In genomic region chr2:219443016-219443696, GRCh38 we compare ENCODE assay signal across 12 cellular contexts. TPM values are rescaled to one million over a fixed set of nuclear protein-coding genes. Genes with fewer than 3 reads are reported as not detected.
DNase-seq lines count a peak whose midpoint lies in the region; ATAC-seq and TF ChIP-seq lines count a peak whose summit lies in the region.
"Had no signal": no experiment of that assay in that cellular context is flagged by ENCODE, and none has a peak within 500 bp of the region (broad histone marks: within the 10 kb centered on the region; RNA-seq: fewer than 3 reads in every experiment).

No MANE protein-coding gene starts in this region.

- H3K27me3 Mint-ChIP-seq in central memory CD8-positive, alpha-beta T cell, result peaks cover 53% of the 10 kb centered on the region

- no peaks in the 10 kb centered on the region for H4K20me1 ChIP-seq in osteoblast (ENCODE audit: insufficient read depth, low read length)

- TF ChIP-seq CTCF in AG04450 (IDR thresholded peaks at IDR 0.05; ENCODE audit: low read depth, low read length), result no peak
- no peak for TF ChIP-seq CTCF in HFF-Myc (IDR thresholded peaks at IDR 0.05; ENCODE audit: low read depth, low read length, missing control alignments)
- TF ChIP-seq CTCF in osteoblast (IDR thresholded peaks at IDR 0.05; ENCODE audit: extremely low read depth, low read depth, low read length), result no peak
- TF ChIP-seq CTCF in thyroid gland (IDR thresholded peaks at IDR 0.05), result no peak

- H3K9me3 ChIP-seq in AG04450 (ENCODE audit: control insufficient read depth, insufficient read depth, low read length) (no peaks in the 10 kb centered on the region), osteoblast (ENCODE audit: low read depth, low read length) (no peaks in the 10 kb centered on the region), thyroid gland (no peaks in the 10 kb centered on the region)
- H3K9me3 ChIP-seq: Peyer's patch had no signal

- no peak for ATAC-seq in central memory CD8-positive, alpha-beta T cell (replicated peaks; ENCODE audit: extremely low read depth, poor library complexity, severe bottlenecking)
- ATAC-seq: left lobe of liver had no signal

- H3K4me3 ChIP-seq in AG04450 (ENCODE audit: low read depth, low read length) (peak overlapping the region; percentile 65), HFF-Myc (replicated peaks; ENCODE audit: low read depth, low read length) (peak overlapping the region; percentile 38; the same call in 1 of the 2 replicates), osteoblast (ENCODE audit: insufficient read depth, low read length) (peak overlapping the region; percentile 71), thyroid gland (replicated peaks in 1 of 3) (no peak overlapping the region)

- H3K27me3 ChIP-seq in AG04450 (ENCODE audit: control insufficient read depth, insufficient read depth, low read length), result no peaks in the 10 kb centered on the region
- H3K27me3 ChIP-seq in osteoblast (ENCODE audit: insufficient read depth, low read length), result no peaks in the 10 kb centered on the region
- peaks cover 6% of the 10 kb centered on the region for H3K27me3 ChIP-seq in thyroid gland

- H3K4me1 ChIP-seq in osteoblast (ENCODE audit: insufficient read depth, low read length), result peaks cover 26% of the 10 kb centered on the region
- H3K4me1 ChIP-seq in thyroid gland, result peaks cover 10 to 14% of the 10 kb centered on the region in 2 donors

- DNase-seq in AG04450 (ENCODE audit: low read depth, low spot score) (no peak), HFF-Myc (ENCODE audit: extremely low read depth, low read depth) (no peak), osteoblast (ENCODE audit: insufficient read length, low spot score, missing footprints) (peak; percentile 97), thyroid gland (no peak), middle frontal gyrus (ENCODE audit: extremely low spot score, low spot score) (no peak), KG1 (lab: John Stamatoyannopoulos, UW) (no peak)
- DNase-seq in central memory CD8-positive, alpha-beta T cell (ENCODE audit: low spot score in 2 of 2), result no peak
- no peak for DNase-seq in effector CD4-positive, alpha-beta T cell
- DNase-seq: Peyer's patch; stimulated activated CD4-positive, alpha-beta T cell treated with anti-CD3 and anti-CD28 coated beads, Interleukin-2, amount 100 ng/mL, for 24 hours had no signal

- peaks cover 22% of the 10 kb centered on the region for H3K79me2 ChIP-seq in osteoblast (ENCODE audit: insufficient read depth, low read length)

- intact Hi-C loops in thyroid gland (cut with DNase I), result no loop called here

- no peak overlapping the region for H2AFZ ChIP-seq in osteoblast (ENCODE audit: low read length)

- 86 to 90% methylated on average over 11 to 12 of the region's 12 CpGs for WGBS in thyroid gland, 2 donors

- H3K4me1 Mint-ChIP-seq in central memory CD8-positive, alpha-beta T cell, result peaks cover 19% of the 10 kb centered on the region

- H3K27ac Mint-ChIP-seq in central memory CD8-positive, alpha-beta T cell (ENCODE audit: low read depth), result no peak overlapping the region

- H3K36me3 ChIP-seq in osteoblast (ENCODE audit: insufficient read depth, low read length) (peaks cover 12% of the 10 kb centered on the region), thyroid gland (no peaks in the 10 kb centered on the region)
- H3K36me3 ChIP-seq: Peyer's patch had no signal

- H3K4me3 Mint-ChIP-seq in central memory CD8-positive, alpha-beta T cell, result peak overlapping the region; percentile 82

- CTCF ChIA-PET in AG04450 (lab: Charles Lee), result no interaction called here

- H3K36me3 Mint-ChIP-seq in central memory CD8-positive, alpha-beta T cell (ENCODE audit: insufficient read depth), result peaks cover 2% of the 10 kb centered on the region

- H3K27ac ChIP-seq in AG04450 (ENCODE audit: low read depth, low read length) (no peak overlapping the region), osteoblast (ENCODE audit: low read depth, low read length) (no peak overlapping the region), thyroid gland (no peak overlapping the region)

- no peak for TF ChIP-seq POLR2A in thyroid gland (IDR thresholded peaks at IDR 0.05)

- peak overlapping the region; percentile 79 for H3K4me2 ChIP-seq in osteoblast (ENCODE audit: insufficient read depth, low read length)

- no peaks in the 10 kb centered on the region for H3K9me3 Mint-ChIP-seq in central memory CD8-positive, alpha-beta T cell

- POLR2A ChIA-PET in AG04450 (lab: Yijun Ruan, JAX), result interaction anchor here (1.0 to 1.9 kb wide), 2 partner anchors 10 to 55 kb away, joined by 3 to 8 read pairs; partner anchors contain the start of gene GMPPA

RNA-seq across cellular contexts. Expression of gene SPEG, which starts 8.5 kb away (rescaled TPM):
- 28.0 and 32.8 TPM in 2 replicates for polyA plus RNA-seq in AG04450 (2011; rRNA removed)
- polyA minus RNA-seq in AG04450 (2011; rRNA and poly(A)+ RNA removed), result 24.5 and 38.3 TPM in 2 replicates
- total RNA-seq in osteoblast (24.2 and 26.4 TPM in 2 replicates), thyroid gland (1 to 10 TPM; 1.9 to 3.5 (median 3.3) TPM)

RNA-seq across cellular contexts. Expression of gene DES, which starts 25.0 kb away (rescaled TPM):
- polyA plus RNA-seq in AG04450 (2011; rRNA removed), result 19.8 and 24.9 TPM in 2 replicates
- polyA minus RNA-seq in AG04450 (2011; rRNA and poly(A)+ RNA removed), result 40.7 and 49.5 TPM in 2 replicates
- total RNA-seq in osteoblast (0.72 and 1.2 TPM in 2 replicates), thyroid gland (10 to 100 TPM; 26.7 to 54.4 (median 28.7) TPM)
- total RNA-seq: endothelial cell of umbilical vein had no signal
- polyA plus RNA-seq: endothelial cell of umbilical vein had no signal

RNA-seq across cellular contexts. Expression of gene DNPEP, which starts 55.4 kb away (rescaled TPM):
- polyA plus RNA-seq in AG04450 (2011; rRNA removed), result 41.5 and 71.2 TPM in 2 replicates
- 48.2 and 81.9 TPM in 2 replicates for polyA minus RNA-seq in AG04450 (2011; rRNA and poly(A)+ RNA removed)
- total RNA-seq in osteoblast (60.7 and 67.3 TPM in 2 replicates), thyroid gland (10 to 100 TPM; 35.9 to 49.5 (median 41.6) TPM)

RNA-seq across cellular contexts. Expression of gene GMPPA, which starts 55.5 kb away (rescaled TPM):
- polyA plus RNA-seq in AG04450 (2011; rRNA removed), result 90.1 and 97.7 TPM in 2 replicates
- polyA minus RNA-seq in AG04450 (2011; rRNA and poly(A)+ RNA removed), result 90.6 and 98.6 TPM in 2 replicates
- total RNA-seq in osteoblast, result 46.0 and 46.3 TPM in 2 replicates
- total RNA-seq in thyroid gland, result 10 to 100 TPM; 26.5 to 50.6 (median 42.6) TPM

Comparison
In these comparisons a context has a peak if more than half of its experiments do, and no peak if none do; other contexts are left out.
1. H3K4me3 ChIP-seq: peak in AG04450 (single experiment), HFF-Myc (single experiment) and osteoblast (single experiment); none in thyroid gland (0 of 3).
2. RNA of gene DES, which starts 25.0 kb away (total RNA-seq): 26.7 to 54.4 TPM in thyroid gland; 0.72 to 1.2 TPM in osteoblast; every median in the first group is over 10 times any median in the second.